Comparison of ENCODE assay signal across 9 cellular contexts in the genomic region with DNA sequence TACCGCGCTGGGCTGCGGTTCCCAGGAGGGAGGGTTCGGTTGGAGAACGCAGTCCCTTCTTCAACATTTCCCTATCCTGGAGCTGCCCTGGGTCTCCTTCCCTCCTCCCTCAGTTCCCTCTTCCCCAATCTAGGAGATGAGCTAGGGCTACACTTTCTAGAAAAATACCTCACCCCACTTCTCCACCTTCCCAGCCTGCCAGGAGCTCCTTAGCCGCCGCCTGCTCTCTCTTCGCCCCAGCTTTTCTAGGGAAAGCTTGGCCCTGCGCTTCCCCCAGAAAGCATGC. TPM values are rescaled to one million over a fixed set of nuclear protein-coding genes. Genes with fewer than 3 reads are reported as not detected.
DNase-seq lines count a peak whose midpoint lies in the region; ATAC-seq and TF ChIP-seq lines count a peak whose summit lies in the region.
"Had no signal": no experiment of that assay in that cellular context is flagged by ENCODE, and none has a peak within 500 bp of the region (broad histone marks: within the 10 kb centered on the region; RNA-seq: fewer than 3 reads in every experiment).

No MANE protein-coding gene starts in this region.

- TF ChIP-seq POLR2A in esophagus squamous epithelium (IDR thresholded peaks at IDR 0.05) = no peak

- peak overlapping the region; percentile 99 for H3K27ac ChIP-seq in C4-2B
- peak overlapping the region; percentile 68 for H3K27ac ChIP-seq in SJSA1
- H3K27ac ChIP-seq in esophagus squamous epithelium = peak overlapping the region; percentile 77 to 96 (median 94)
- H3K27ac ChIP-seq in osteoblast (ENCODE audit: low read depth, low read length) = peak overlapping the region; percentile 95

- peak overlapping the region; percentile 96 for H3K4me2 ChIP-seq in osteoblast (ENCODE audit: insufficient read depth, low read length)

- H3K79me2 ChIP-seq in osteoblast (ENCODE audit: insufficient read depth, low read length) = peaks cover 42% of the 10 kb centered on the region

- TF ChIP-seq CTCF in C4-2B (conservative IDR thresholded peaks at IDR 0.05) (no peak), esophagus squamous epithelium (IDR thresholded peaks at IDR 0.05) (no peak), osteoblast (IDR thresholded peaks at IDR 0.05; ENCODE audit: extremely low read depth, low read depth, low read length) (no peak)

- H3K4me3 ChIP-seq in SJSA1 (peak overlapping the region; percentile 77), esophagus squamous epithelium (peak overlapping the region; percentile 62 to 85 (median 78)), osteoblast (ENCODE audit: insufficient read depth, low read length) (peak overlapping the region; percentile 94)

- H3K36me3 ChIP-seq in SJSA1 = peaks cover 35% of the 10 kb centered on the region
- peaks cover 0 to 16% (median 8%) of the 10 kb centered on the region in 3 donors for H3K36me3 ChIP-seq in esophagus squamous epithelium
- peaks cover 35% of the 10 kb centered on the region for H3K36me3 ChIP-seq in osteoblast (ENCODE audit: insufficient read depth, low read length)

- 0% methylated on average over 6 to 9 of the region's 9 CpGs for WGBS in esophagus squamous epithelium, 2 donors

- H4K20me1 ChIP-seq in osteoblast (ENCODE audit: insufficient read depth, low read length) = peaks cover 42% of the 10 kb centered on the region

- ATAC-seq in HG02852 (IDR thresholded peaks at IDR 0.05; ENCODE audit: unreplicated experiment) = no peak

- peak overlapping the region; percentile 84 for H2AFZ ChIP-seq in osteoblast (ENCODE audit: low read length)

- DNase-seq in SJSA1 (ENCODE audit: low read depth in 1 of 2, low spot score in 2 of 2) (no peak), esophagus squamous epithelium (lab: John Stamatoyannopoulos, UW) (no peak), osteoblast (ENCODE audit: insufficient read length, low spot score, missing footprints) (peak; percentile 90), Kasumi-1 (lab: John Stamatoyannopoulos, UW) (no peak), SKM-1 (lab: John Stamatoyannopoulos, UW; ENCODE audit: unreplicated experiment) (no peak), NCI-H128 (lab: John Stamatoyannopoulos, UW; ENCODE audit: unreplicated experiment) (no peak)
- DNase-seq: NCI-H187 had no signal

- no peaks in the 10 kb centered on the region for H3K27me3 ChIP-seq in SJSA1 (replicated peaks)
- H3K27me3 ChIP-seq in esophagus squamous epithelium = peaks cover 0 to 48% (median 0%) of the 10 kb centered on the region in 4 donors
- no peaks in the 10 kb centered on the region for H3K27me3 ChIP-seq in osteoblast (ENCODE audit: insufficient read depth, low read length)

- intact Hi-C loops in esophagus squamous epithelium (cut with DNase I) = loop anchor here (5.0 kb wide), 1 partner anchor 1902 kb away; no protein-coding TSS in a partner anchor

- peaks cover 19% of the 10 kb centered on the region for H3K4me1 ChIP-seq in SJSA1 (replicated peaks)
- H3K4me1 ChIP-seq in esophagus squamous epithelium = peaks cover 8 to 79% (median 14%) of the 10 kb centered on the region in 3 donors
- peaks cover 24% of the 10 kb centered on the region for H3K4me1 ChIP-seq in osteoblast (ENCODE audit: insufficient read depth, low read length)

- H3K9me3 ChIP-seq in SJSA1 (replicated peaks) = no peaks in the 10 kb centered on the region
- no peaks in the 10 kb centered on the region for H3K9me3 ChIP-seq in esophagus squamous epithelium
- H3K9me3 ChIP-seq in osteoblast (ENCODE audit: low read depth, low read length) = no peaks in the 10 kb centered on the region

RNA-seq across cellular contexts. Expression of gene ADAMTS1, which starts 0.5 kb away (rescaled TPM):
- total RNA-seq in SJSA1 (2014; rRNA removed; shearing (Covaris generic)) = 57.6 and 69.7 TPM in 2 replicates
- total RNA-seq in esophagus squamous epithelium (10 to 100 TPM in 3 of 4 donors, 1 to 10 TPM in 1; 2.8 to 33.0 (median 19.3) TPM), osteoblast (182 and 243 TPM in 2 replicates)
